ENCODE assay signal across 8 cellular contexts in genomic region chr17:48597492-48597774, GRCh38. TPM values are rescaled to one million over a fixed set of nuclear protein-coding genes. Genes with fewer than 3 reads are reported as not detected.
DNase-seq lines count a peak whose midpoint lies in the region; ATAC-seq and TF ChIP-seq lines count a peak whose summit lies in the region.

No MANE protein-coding gene starts in this region.

- peak overlapping the region in 1 of 2 donors; percentile 81 for H3K27ac Mint-ChIP-seq in natural killer cell

- TF ChIP-seq CTCF in AG04450 (IDR thresholded peaks at IDR 0.05; ENCODE audit: low read depth, low read length): no peak
- no peak for TF ChIP-seq CTCF in colonic mucosa (IDR thresholded peaks at IDR 0.05)
- TF ChIP-seq CTCF in natural killer cell (IDR thresholded peaks at IDR 0.05): no peak
- TF ChIP-seq CTCF in BE2C (IDR thresholded peaks at IDR 0.05; ENCODE audit: low read depth, low read length): no peak

- peak overlapping the region; percentile 19 for H3K4me2 ChIP-seq in Karpas-422 (ENCODE audit: low read depth, low read length, poor library complexity, severe bottlenecking)

- H3K4me3 ChIP-seq in AG04450 (ENCODE audit: low read depth, low read length) (peak overlapping the region; percentile 76), Karpas-422 (ENCODE audit: low read length) (no peak overlapping the region), colonic mucosa (peak overlapping the region; percentile 53), BE2C (ENCODE audit: low read depth, low read length) (no peak overlapping the region)

- peak overlapping the region; percentile 83 for H3K27ac ChIP-seq in AG04450 (ENCODE audit: low read depth, low read length)
- no peak overlapping the region for H3K27ac ChIP-seq in Karpas-422 (ENCODE audit: low read length)
- peak overlapping the region; percentile 73 for H3K27ac ChIP-seq in colonic mucosa

- H3K27me3 ChIP-seq in AG04450 (ENCODE audit: control insufficient read depth, insufficient read depth, low read length) (peaks cover 2% of the 10 kb centered on the region), Karpas-422 (ENCODE audit: low read length) (no peaks in the 10 kb centered on the region), colonic mucosa (no peaks in the 10 kb centered on the region), BE2C (peaks cover 97% of the 10 kb centered on the region)

- POLR2A ChIA-PET in AG04450 (lab: Yijun Ruan, JAX): interaction anchor here (1.0 to 3.0 kb wide), 6 partner anchors 10 to 549 kb away, joined by 3 to 13 read pairs (median 4); partner anchors contain the start of gene NFE2L1

- H3K4me3 Mint-ChIP-seq in natural killer cell: peak overlapping the region; percentile 89

- no peaks in the 10 kb centered on the region for H3K9me3 Mint-ChIP-seq in natural killer cell

- intact Hi-C loops in colonic mucosa (cut with DNase I) (no loop called here), natural killer cell (cut with micrococcal nuclease) (loop anchor here (2.0 kb wide), 1 partner anchor 15 kb away; no protein-coding TSS in a partner anchor)

- H2AFZ ChIP-seq in Karpas-422 (ENCODE audit: low read length): peak overlapping the region; percentile 21; the same call in 1 of the 2 replicates

- H3K36me3 Mint-ChIP-seq in natural killer cell: no peaks in the 10 kb centered on the region

- H3K27me3 Mint-ChIP-seq in natural killer cell (ENCODE audit: low read depth in 2 of 2): peaks cover 80 to 90% of the 10 kb centered on the region in 2 donors

- peaks cover 5% of the 10 kb centered on the region for H3K4me1 ChIP-seq in Karpas-422 (ENCODE audit: low read length)
- H3K4me1 ChIP-seq in colonic mucosa: peaks cover 9% of the 10 kb centered on the region
- H3K4me1 ChIP-seq in BE2C: no peaks in the 10 kb centered on the region

- H3K36me3 ChIP-seq in Karpas-422 (ENCODE audit: insufficient read depth, low read length) (no peaks in the 10 kb centered on the region), colonic mucosa (peaks cover 8% of the 10 kb centered on the region), BE2C (no peaks in the 10 kb centered on the region)

- no peaks in the 10 kb centered on the region for H4K20me1 ChIP-seq in Karpas-422 (ENCODE audit: insufficient read depth, low read depth, low read length)

- no peaks in the 10 kb centered on the region for H3K79me2 ChIP-seq in Karpas-422 (ENCODE audit: low read length)

- ATAC-seq in natural killer cell (no peak), GM18867 (IDR thresholded peaks at IDR 0.05; ENCODE audit: unreplicated experiment) (no peak)

- H3K9me2 ChIP-seq in Karpas-422 (replicated peaks; ENCODE audit: insufficient read depth, low read length): no peaks in the 10 kb centered on the region

- no peaks in the 10 kb centered on the region; the same call in 1 of the 2 replicates for H3K9me3 ChIP-seq in AG04450 (ENCODE audit: control insufficient read depth, insufficient read depth, low read length)
- no peaks in the 10 kb centered on the region for H3K9me3 ChIP-seq in Karpas-422 (ENCODE audit: low read length)
- H3K9me3 ChIP-seq in colonic mucosa: no peaks in the 10 kb centered on the region
- no peaks in the 10 kb centered on the region for H3K9me3 ChIP-seq in BE2C

- no peak for DNase-seq in AG04450 (ENCODE audit: low read depth, low spot score)
- DNase-seq in Karpas-422: no peak
- DNase-seq in colonic mucosa: no peak
- DNase-seq in natural killer cell: no peak
- DNase-seq in RKO (ENCODE audit: low spot score): no peak
- DNase-seq in DMS153 (lab: John Stamatoyannopoulos, UW): no peak
- no peak for DNase-seq in BE2C

- peaks cover 44 to 48% of the 10 kb centered on the region in 2 donors for H3K4me1 Mint-ChIP-seq in natural killer cell

- CTCF ChIA-PET in AG04450 (lab: Charles Lee): interaction anchor here (0.6 kb wide), 1 partner anchor 76 kb away, joined by 3 read pairs; no protein-coding TSS in a partner anchor

- H3K9ac ChIP-seq in Karpas-422 (ENCODE audit: low read length) (no peak overlapping the region), colonic mucosa (ENCODE audit: low read depth in 2 of 2, low read length in 2 of 2) (peak overlapping the region; percentile 82 to 87)

RNA-seq across cellular contexts. Expression of gene HOXB5, which starts 3.9 kb away (rescaled TPM):
- polyA plus RNA-seq in AG04450 (2011; rRNA removed): 9.4 and 9.8 TPM in 2 replicates
- polyA minus RNA-seq in AG04450 (2011; rRNA and poly(A)+ RNA removed): 4.2 and 4.4 TPM in 2 replicates
- total RNA-seq in Karpas-422 (2014; rRNA removed; shearing (Covaris generic); ENCODE audit: low replicate concordance): not detected in 2 replicates
- total RNA-seq in colonic mucosa (10 to 100 TPM; 11.0 to 22.7 TPM), natural killer cell (not detected)
- polyA plus RNA-seq in BE2C (2012; ENCODE audit: insufficient read depth, insufficient read length, low read depth): not detected

RNA-seq across cellular contexts. Expression of gene HOXB6, which starts 7.4 kb away (rescaled TPM):
- 15.4 and 20.4 TPM in 2 replicates for polyA plus RNA-seq in AG04450 (2011; rRNA removed)
- polyA minus RNA-seq in AG04450 (2011; rRNA and poly(A)+ RNA removed): 9.1 and 12.0 TPM in 2 replicates
- total RNA-seq in Karpas-422 (2014; rRNA removed; shearing (Covaris generic); ENCODE audit: low replicate concordance): 0.48 and 0.65 TPM in 2 replicates
- total RNA-seq in colonic mucosa: 10 to 100 TPM; 30.0 to 71.0 TPM
- total RNA-seq in natural killer cell: not detected
- polyA plus RNA-seq in BE2C (2012; ENCODE audit: insufficient read depth, insufficient read length, low read depth): not detected

RNA-seq across cellular contexts. Expression of gene HOXB3, which starts 7.4 kb away (rescaled TPM):
- polyA plus RNA-seq in AG04450 (2011; rRNA removed): 28.3 and 33.0 TPM in 2 replicates
- polyA minus RNA-seq in AG04450 (2011; rRNA and poly(A)+ RNA removed): 12.3 and 12.5 TPM in 2 replicates
- total RNA-seq in Karpas-422 (2014; rRNA removed; shearing (Covaris generic); ENCODE audit: low replicate concordance): 0.97 and 6.6 TPM in 2 replicates
- 10 to 100 TPM; 17.4 to 31.8 TPM for total RNA-seq in colonic mucosa
- total RNA-seq in natural killer cell: 10 to 100 TPM in 2 of 3 donors, 1 to 10 TPM in 1; 7.9 to 15.6 (median 15.3) TPM
- polyA plus RNA-seq in BE2C (2012; ENCODE audit: insufficient read depth, insufficient read length, low read depth): not detected

RNA-seq across cellular contexts. Expression of gene HOXB7, which starts 13.4 kb away (rescaled TPM):
- 10.1 and 11.3 TPM in 2 replicates for polyA plus RNA-seq in AG04450 (2011; rRNA removed)
- 2.5 and 2.7 TPM in 2 replicates for polyA minus RNA-seq in AG04450 (2011; rRNA and poly(A)+ RNA removed)
- total RNA-seq in Karpas-422 (2014; rRNA removed; shearing (Covaris generic); ENCODE audit: low replicate concordance): 9.7 and 12.1 TPM in 2 replicates
- total RNA-seq in colonic mucosa (10 to 100 TPM; 25.9 to 31.4 TPM), natural killer cell (1 to 10 TPM in 1 of 3 donors, under 1 TPM in 2; 0.45 to 1.4 (median 0.97) TPM)
- not detected for polyA plus RNA-seq in BE2C (2012; ENCODE audit: insufficient read depth, insufficient read length, low read depth)

RNA-seq across cellular contexts. Expression of gene HOXB8, which starts 17.7 kb away (rescaled TPM):
- 0.87 and 0.97 TPM in 2 replicates for polyA plus RNA-seq in AG04450 (2011; rRNA removed)
- polyA minus RNA-seq in AG04450 (2011; rRNA and poly(A)+ RNA removed): 0.61 and 1.3 TPM in 2 replicates
- 4.2 TPM in 1 of 2 replicates, not detected in the other for total RNA-seq in Karpas-422 (2014; rRNA removed; shearing (Covaris generic); ENCODE audit: low replicate concordance)
- total RNA-seq in colonic mucosa (1 to 10 TPM; 4.2 to 7.4 TPM), natural killer cell (not detected)
- not detected for polyA plus RNA-seq in BE2C (2012; ENCODE audit: insufficient read depth, insufficient read length, low read depth)

Comparison
In these comparisons a context has a peak if more than half of its experiments do, and no peak if none do; other contexts are left out.
1. H3K4me3 ChIP-seq: peak in AG04450 (single experiment) and colonic mucosa (single experiment); none in Karpas-422 (single experiment) and BE2C (single experiment).
2. RNA of gene HOXB5, which starts 3.9 kb away (total RNA-seq): 11.0 to 22.7 TPM in colonic mucosa; not detected in Karpas-422 and not detected in natural killer cell; every median in the first group is over 10 times any median in the second.
3. RNA of gene HOXB6, which starts 7.4 kb away (total RNA-seq): 30.0 to 71.0 TPM in colonic mucosa; 0.48 to 0.65 TPM in Karpas-422 and not detected in natural killer cell; every median in the first group is over 10 times any median in the second.